In genomic region chr7:30284298-30285066, GRCh38 we compare ENCODE assay signal across 1 cellular context.
TF ChIP-seq lines count a peak whose summit lies in the region.

ZNRF2 (plus strand) TSS chr7:30284597; CDS start chr7:30285358, 761 bp downstream.

TF ChIP-seq in HepG2, 621 proteins besides CTCF, POLR2A, EP300 and RAD21 (continued from another document):
- peak; percentile 89 for TF ChIP-seq ARID4A (CRISPR knock-in tag; IDR thresholded peaks at IDR 0.05; ENCODE audit: borderline replicate concordance)
- no peak for TF ChIP-seq RFX1 (IDR thresholded peaks at IDR 0.05)
- TF ChIP-seq TBX3 (IDR thresholded peaks at IDR 0.05; ENCODE audit: borderline replicate concordance): peak; percentile 50; the same call in 1 of the 2 replicates
- TF ChIP-seq, protein P1, sequence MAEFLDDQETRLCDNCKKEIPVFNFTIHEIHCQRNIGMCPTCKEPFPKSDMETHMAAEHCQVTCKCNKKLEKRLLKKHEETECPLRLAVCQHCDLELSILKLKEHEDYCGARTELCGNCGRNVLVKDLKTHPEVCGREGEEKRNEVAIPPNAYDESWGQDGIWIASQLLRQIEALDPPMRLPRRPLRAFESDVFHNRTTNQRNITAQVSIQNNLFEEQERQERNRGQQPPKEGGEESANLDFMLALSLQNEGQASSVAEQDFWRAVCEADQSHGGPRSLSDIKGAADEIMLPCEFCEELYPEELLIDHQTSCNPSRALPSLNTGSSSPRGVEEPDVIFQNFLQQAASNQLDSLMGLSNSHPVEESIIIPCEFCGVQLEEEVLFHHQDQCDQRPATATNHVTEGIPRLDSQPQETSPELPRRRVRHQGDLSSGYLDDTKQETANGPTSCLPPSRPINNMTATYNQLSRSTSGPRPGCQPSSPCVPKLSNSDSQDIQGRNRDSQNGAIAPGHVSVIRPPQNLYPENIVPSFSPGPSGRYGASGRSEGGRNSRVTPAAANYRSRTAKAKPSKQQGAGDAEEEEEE (CRISPR knock-in tag; IDR thresholded peaks at IDR 0.05; ENCODE audit: borderline replicate concordance): no peak
- TF ChIP-seq, protein P2, sequence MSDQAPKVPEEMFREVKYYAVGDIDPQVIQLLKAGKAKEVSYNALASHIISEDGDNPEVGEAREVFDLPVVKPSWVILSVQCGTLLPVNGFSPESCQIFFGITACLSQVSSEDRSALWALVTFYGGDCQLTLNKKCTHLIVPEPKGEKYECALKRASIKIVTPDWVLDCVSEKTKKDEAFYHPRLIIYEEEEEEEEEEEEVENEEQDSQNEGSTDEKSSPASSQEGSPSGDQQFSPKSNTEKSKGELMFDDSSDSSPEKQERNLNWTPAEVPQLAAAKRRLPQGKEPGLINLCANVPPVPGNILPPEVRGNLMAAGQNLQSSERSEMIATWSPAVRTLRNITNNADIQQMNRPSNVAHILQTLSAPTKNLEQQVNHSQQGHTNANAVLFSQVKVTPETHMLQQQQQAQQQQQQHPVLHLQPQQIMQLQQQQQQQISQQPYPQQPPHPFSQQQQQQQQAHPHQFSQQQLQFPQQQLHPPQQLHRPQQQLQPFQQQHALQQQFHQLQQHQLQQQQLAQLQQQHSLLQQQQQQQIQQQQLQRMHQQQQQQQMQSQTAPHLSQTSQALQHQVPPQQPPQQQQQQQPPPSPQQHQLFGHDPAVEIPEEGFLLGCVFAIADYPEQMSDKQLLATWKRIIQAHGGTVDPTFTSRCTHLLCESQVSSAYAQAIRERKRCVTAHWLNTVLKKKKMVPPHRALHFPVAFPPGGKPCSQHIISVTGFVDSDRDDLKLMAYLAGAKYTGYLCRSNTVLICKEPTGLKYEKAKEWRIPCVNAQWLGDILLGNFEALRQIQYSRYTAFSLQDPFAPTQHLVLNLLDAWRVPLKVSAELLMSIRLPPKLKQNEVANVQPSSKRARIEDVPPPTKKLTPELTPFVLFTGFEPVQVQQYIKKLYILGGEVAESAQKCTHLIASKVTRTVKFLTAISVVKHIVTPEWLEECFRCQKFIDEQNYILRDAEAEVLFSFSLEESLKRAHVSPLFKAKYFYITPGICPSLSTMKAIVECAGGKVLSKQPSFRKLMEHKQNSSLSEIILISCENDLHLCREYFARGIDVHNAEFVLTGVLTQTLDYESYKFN (CRISPR knock-in tag; conservative IDR thresholded peaks at IDR 0.05): peak; percentile 4; the same call in 1 of the 2 replicates
- TF ChIP-seq JUND (CRISPR knock-in tag; IDR thresholded peaks at IDR 0.05): no peak
- TF ChIP-seq ZNF337 (CRISPR knock-in tag; IDR thresholded peaks at IDR 0.05; ENCODE audit: borderline replicate concordance, low read depth): 0 out of 2 replicates have a peak, but pooled peaks have one; percentile 43
- TF ChIP-seq PPARG (CRISPR knock-in tag; conservative IDR thresholded peaks at IDR 0.05): no peak; the same call in 1 of the 2 replicates
- TF ChIP-seq, protein P3, sequence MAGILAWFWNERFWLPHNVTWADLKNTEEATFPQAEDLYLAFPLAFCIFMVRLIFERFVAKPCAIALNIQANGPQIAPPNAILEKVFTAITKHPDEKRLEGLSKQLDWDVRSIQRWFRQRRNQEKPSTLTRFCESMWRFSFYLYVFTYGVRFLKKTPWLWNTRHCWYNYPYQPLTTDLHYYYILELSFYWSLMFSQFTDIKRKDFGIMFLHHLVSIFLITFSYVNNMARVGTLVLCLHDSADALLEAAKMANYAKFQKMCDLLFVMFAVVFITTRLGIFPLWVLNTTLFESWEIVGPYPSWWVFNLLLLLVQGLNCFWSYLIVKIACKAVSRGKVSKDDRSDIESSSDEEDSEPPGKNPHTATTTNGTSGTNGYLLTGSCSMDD (CRISPR knock-in tag; IDR thresholded peaks at IDR 0.05): no peak
- peak; percentile 93; the same call in 1 of the 2 replicates for TF ChIP-seq ZNF747 (CRISPR knock-in tag; IDR thresholded peaks at IDR 0.05; ENCODE audit: borderline replicate concordance)
- peak; percentile 70 for TF ChIP-seq ZMAT3 (CRISPR knock-in tag; conservative IDR thresholded peaks at IDR 0.05)
- TF ChIP-seq, protein P4, sequence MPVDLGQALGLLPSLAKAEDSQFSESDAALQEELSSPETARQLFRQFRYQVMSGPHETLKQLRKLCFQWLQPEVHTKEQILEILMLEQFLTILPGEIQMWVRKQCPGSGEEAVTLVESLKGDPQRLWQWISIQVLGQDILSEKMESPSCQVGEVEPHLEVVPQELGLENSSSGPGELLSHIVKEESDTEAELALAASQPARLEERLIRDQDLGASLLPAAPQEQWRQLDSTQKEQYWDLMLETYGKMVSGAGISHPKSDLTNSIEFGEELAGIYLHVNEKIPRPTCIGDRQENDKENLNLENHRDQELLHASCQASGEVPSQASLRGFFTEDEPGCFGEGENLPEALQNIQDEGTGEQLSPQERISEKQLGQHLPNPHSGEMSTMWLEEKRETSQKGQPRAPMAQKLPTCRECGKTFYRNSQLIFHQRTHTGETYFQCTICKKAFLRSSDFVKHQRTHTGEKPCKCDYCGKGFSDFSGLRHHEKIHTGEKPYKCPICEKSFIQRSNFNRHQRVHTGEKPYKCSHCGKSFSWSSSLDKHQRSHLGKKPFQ (CRISPR knock-in tag; IDR thresholded peaks at IDR 0.05; ENCODE audit: insufficient replicate concordance): no peak
- TF ChIP-seq XBP1 (CRISPR knock-in tag; IDR thresholded peaks at IDR 0.05): no peak
- no peak; the same call in 1 of the 2 replicates for TF ChIP-seq RFX5 (IDR thresholded peaks at IDR 0.05; ENCODE audit: low read depth, low read length)
- TF ChIP-seq SAP130 (CRISPR knock-in tag; IDR thresholded peaks at IDR 0.05; ENCODE audit: low read depth): peak; percentile 97
- TF ChIP-seq ZFP37 (CRISPR knock-in tag; IDR thresholded peaks at IDR 0.05; ENCODE audit: borderline replicate concordance): peak; percentile 32; the same call in 1 of the 2 replicates
- TF ChIP-seq ZBTB10 (CRISPR knock-in tag; IDR thresholded peaks at IDR 0.05; ENCODE audit: borderline replicate concordance): no peak
- TF ChIP-seq ZNF766 (CRISPR knock-in tag; IDR thresholded peaks at IDR 0.05; ENCODE audit: borderline replicate concordance): no peak; the same call in 1 of the 2 replicates
- no peak for TF ChIP-seq ZNF850 (CRISPR knock-in tag; conservative IDR thresholded peaks at IDR 0.05)
- TF ChIP-seq ZNF432 (CRISPR knock-in tag; IDR thresholded peaks at IDR 0.05; ENCODE audit: borderline replicate concordance): no peak
- TF ChIP-seq, protein P5, sequence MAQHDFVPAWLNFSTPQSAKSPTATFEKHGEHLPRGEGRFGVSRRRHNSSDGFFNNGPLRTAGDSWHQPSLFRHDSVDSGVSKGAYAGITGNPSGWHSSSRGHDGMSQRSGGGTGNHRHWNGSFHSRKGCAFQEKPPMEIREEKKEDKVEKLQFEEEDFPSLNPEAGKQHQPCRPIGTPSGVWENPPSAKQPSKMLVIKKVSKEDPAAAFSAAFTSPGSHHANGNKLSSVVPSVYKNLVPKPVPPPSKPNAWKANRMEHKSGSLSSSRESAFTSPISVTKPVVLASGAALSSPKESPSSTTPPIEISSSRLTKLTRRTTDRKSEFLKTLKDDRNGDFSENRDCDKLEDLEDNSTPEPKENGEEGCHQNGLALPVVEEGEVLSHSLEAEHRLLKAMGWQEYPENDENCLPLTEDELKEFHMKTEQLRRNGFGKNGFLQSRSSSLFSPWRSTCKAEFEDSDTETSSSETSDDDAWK (CRISPR knock-in tag; IDR thresholded peaks at IDR 0.05): no peak
- no peak for TF ChIP-seq RBAK (CRISPR knock-in tag; IDR thresholded peaks at IDR 0.05)
- TF ChIP-seq ASH2L (IDR thresholded peaks at IDR 0.05; ENCODE audit: insufficient read length, low read depth, low read length): peak; percentile 54
- no peak for TF ChIP-seq ZNF10 (CRISPR knock-in tag; IDR thresholded peaks at IDR 0.05; ENCODE audit: borderline replicate concordance, low read depth)
- no peak for TF ChIP-seq MYNN (CRISPR knock-in tag; IDR thresholded peaks at IDR 0.05; ENCODE audit: low read depth)
- TF ChIP-seq MAFF (IDR thresholded peaks at IDR 0.05; ENCODE audit: low read depth, low read length): no peak
- no peak for TF ChIP-seq KLF13 (CRISPR knock-in tag; IDR thresholded peaks at IDR 0.05)
- TF ChIP-seq, protein P6, sequence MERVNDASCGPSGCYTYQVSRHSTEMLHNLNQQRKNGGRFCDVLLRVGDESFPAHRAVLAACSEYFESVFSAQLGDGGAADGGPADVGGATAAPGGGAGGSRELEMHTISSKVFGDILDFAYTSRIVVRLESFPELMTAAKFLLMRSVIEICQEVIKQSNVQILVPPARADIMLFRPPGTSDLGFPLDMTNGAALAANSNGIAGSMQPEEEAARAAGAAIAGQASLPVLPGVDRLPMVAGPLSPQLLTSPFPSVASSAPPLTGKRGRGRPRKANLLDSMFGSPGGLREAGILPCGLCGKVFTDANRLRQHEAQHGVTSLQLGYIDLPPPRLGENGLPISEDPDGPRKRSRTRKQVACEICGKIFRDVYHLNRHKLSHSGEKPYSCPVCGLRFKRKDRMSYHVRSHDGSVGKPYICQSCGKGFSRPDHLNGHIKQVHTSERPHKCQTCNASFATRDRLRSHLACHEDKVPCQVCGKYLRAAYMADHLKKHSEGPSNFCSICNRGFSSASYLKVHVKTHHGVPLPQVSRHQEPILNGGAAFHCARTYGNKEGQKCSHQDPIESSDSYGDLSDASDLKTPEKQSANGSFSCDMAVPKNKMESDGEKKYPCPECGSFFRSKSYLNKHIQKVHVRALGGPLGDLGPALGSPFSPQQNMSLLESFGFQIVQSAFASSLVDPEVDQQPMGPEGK (CRISPR knock-in tag; IDR thresholded peaks at IDR 0.05): peak; percentile 79
- TF ChIP-seq ARNTL (CRISPR knock-in tag; IDR thresholded peaks at IDR 0.05): peak; percentile 98
- TF ChIP-seq ZNF234 (CRISPR knock-in tag; conservative IDR thresholded peaks at IDR 0.05): 0 out of 2 replicates have a peak, but pooled peaks have one; percentile 47
- TF ChIP-seq RXRA (CRISPR knock-in tag; IDR thresholded peaks at IDR 0.05): peak; percentile 53; the same call in 1 of the 2 replicates
- no peak for TF ChIP-seq PHB2 (IDR thresholded peaks at IDR 0.05; ENCODE audit: partially characterized antibody)
